10 cellular contexts compared by ENCODE assay signal in the genomic region with DNA sequence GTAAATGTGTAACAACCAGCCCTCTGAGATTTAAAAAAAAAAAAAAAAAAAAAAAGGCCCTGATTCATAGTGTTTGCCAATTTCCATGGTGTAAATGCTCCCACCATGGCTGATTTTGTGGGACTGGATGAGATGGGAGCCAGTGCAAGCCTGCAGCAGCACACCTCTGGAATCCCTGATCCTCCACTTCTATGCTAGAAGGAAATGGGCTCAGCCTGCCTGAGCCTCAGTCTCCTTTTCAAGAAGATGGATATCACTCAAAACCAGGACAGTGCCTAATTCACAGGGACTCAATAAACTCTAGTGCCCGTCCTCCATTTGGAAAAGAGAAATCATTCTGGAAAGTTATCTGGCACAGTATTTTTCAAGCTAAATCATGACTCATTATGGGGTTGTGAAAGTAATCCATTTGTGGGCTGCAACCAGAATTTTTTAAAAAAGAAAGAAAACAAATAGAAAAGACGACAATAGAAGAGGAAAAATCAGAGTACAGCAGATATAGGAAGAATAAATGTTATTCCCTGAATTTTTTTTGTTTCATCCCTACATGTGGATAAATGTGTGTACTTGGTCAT. TPM values are rescaled to one million over a fixed set of nuclear protein-coding genes. Genes with fewer than 3 reads are reported as not detected.
DNase-seq lines count a peak whose midpoint lies in the region; ATAC-seq, FAIRE-seq and TF ChIP-seq lines count a peak whose summit lies in the region.
"Had no signal": no experiment of that assay in that cellular context is flagged by ENCODE, and none has a peak within 500 bp of the region (broad histone marks: within the 10 kb centered on the region; RNA-seq: fewer than 3 reads in every experiment).

No MANE protein-coding gene starts in this region.

- intact Hi-C loops in activated CD4-positive, alpha-beta memory T cell treated with anti-CD3 and anti-CD28 coated beads for 36 hours (cut with micrococcal nuclease) = loop anchor here (2.0 to 5.0 kb wide), 4 partner anchors 13 to 181 kb away; a partner anchor contains a TSS
- intact Hi-C loops in endothelial cell of umbilical vein (cut with micrococcal nuclease) = no loop called here
- intact Hi-C loops in Calu3 (cut with micrococcal nuclease; ENCODE audit: unreplicated experiment) = no loop called here

- no peak overlapping the region for H3K27ac ChIP-seq in endothelial cell of umbilical vein (ENCODE audit: insufficient read depth, low read depth, low read length)

- H3K9me3 ChIP-seq in endothelial cell of umbilical vein (replicated peaks; ENCODE audit: control insufficient read depth, insufficient read depth, low read length) = no peaks in the 10 kb centered on the region

- H3K79me2 ChIP-seq in endothelial cell of umbilical vein (ENCODE audit: control insufficient read depth, insufficient read depth, low read length) = no peaks in the 10 kb centered on the region

- peak overlapping the region; percentile 95 for H3K27ac Mint-ChIP-seq in T-helper 1 cell treated with Interleukin-12 subunit alpha and Interleukin-12 subunit beta and Interleukin-4 antibody, amounts not matched to agents 30 μg/mL and 1 μg/mL, for 36 hours
- peak overlapping the region; percentile 94 for H3K27ac Mint-ChIP-seq in activated CD4-positive, alpha-beta memory T cell treated with anti-CD3 and anti-CD28 coated beads for 36 hours
- peak overlapping the region; percentile 93 for H3K27ac Mint-ChIP-seq in stimulated activated effector memory CD8-positive, alpha-beta T cell treated with anti-CD3 and anti-CD28 coated beads, Interleukin-12 subunit alpha, Interleukin-12 subunit beta, amount 100 ng/mL, for 72 hours
- H3K27ac Mint-ChIP-seq in Calu3 (ENCODE audit: unreplicated experiment) = no peak overlapping the region

- peaks cover 14% of the 10 kb centered on the region for H3K9me3 Mint-ChIP-seq in T-helper 1 cell treated with Interleukin-12 subunit alpha and Interleukin-12 subunit beta and Interleukin-4 antibody, amounts not matched to agents 30 μg/mL and 1 μg/mL, for 36 hours
- H3K9me3 Mint-ChIP-seq in activated CD4-positive, alpha-beta memory T cell treated with anti-CD3 and anti-CD28 coated beads for 36 hours = peaks cover 24% of the 10 kb centered on the region
- peaks cover 5% of the 10 kb centered on the region for H3K9me3 Mint-ChIP-seq in stimulated activated effector memory CD8-positive, alpha-beta T cell treated with anti-CD3 and anti-CD28 coated beads, Interleukin-12 subunit alpha, Interleukin-12 subunit beta, amount 100 ng/mL, for 72 hours
- peaks cover 2% of the 10 kb centered on the region for H3K9me3 Mint-ChIP-seq in Calu3 (ENCODE audit: low read depth, unreplicated experiment)

- ATAC-seq in stimulated activated effector memory CD8-positive, alpha-beta T cell treated with anti-CD3 and anti-CD28 coated beads, Interleukin-12 subunit alpha, Interleukin-12 subunit beta, amount 100 ng/mL, for 72 hours = no peak
- ATAC-seq in GM21717 (IDR thresholded peaks at IDR 0.05; ENCODE audit: unreplicated experiment) = no peak
- no peak for ATAC-seq in GM21390 (IDR thresholded peaks at IDR 0.05; ENCODE audit: unreplicated experiment)

- H2AFZ ChIP-seq in endothelial cell of umbilical vein (ENCODE audit: low read depth, low read length) = no peak overlapping the region

- no peak for TF ChIP-seq POLR2A in endothelial cell of umbilical vein (IDR thresholded peaks at IDR 0.05; ENCODE audit: low read depth, low read length)

- H3K9ac ChIP-seq in endothelial cell of umbilical vein (replicated peaks; ENCODE audit: extremely low read depth, insufficient read depth, low read length) = no peak overlapping the region

- H3K4me1 ChIP-seq in endothelial cell of umbilical vein (ENCODE audit: control insufficient read depth, extremely low read depth, insufficient read depth, low read length) = peaks cover 10% of the 10 kb centered on the region

- peak; percentile 33 for FAIRE-seq in endothelial cell of umbilical vein (lab: Jason Lieb, UNC)

- H3K36me3 ChIP-seq in endothelial cell of umbilical vein (ENCODE audit: control insufficient read depth in 2 of 2, extremely low read depth in 1 of 2, insufficient read depth in 2 of 2, low read length in 2 of 2) = no peaks in the 10 kb centered on the region

- H3K4me1 Mint-ChIP-seq in T-helper 1 cell treated with Interleukin-12 subunit alpha and Interleukin-12 subunit beta and Interleukin-4 antibody, amounts not matched to agents 30 μg/mL and 1 μg/mL, for 36 hours (ENCODE audit: low read depth) = peaks cover 45% of the 10 kb centered on the region
- H3K4me1 Mint-ChIP-seq in activated CD4-positive, alpha-beta memory T cell treated with anti-CD3 and anti-CD28 coated beads for 36 hours (ENCODE audit: low read depth) = peaks cover 78% of the 10 kb centered on the region
- H3K4me1 Mint-ChIP-seq in stimulated activated effector memory CD8-positive, alpha-beta T cell treated with anti-CD3 and anti-CD28 coated beads, Interleukin-12 subunit alpha, Interleukin-12 subunit beta, amount 100 ng/mL, for 72 hours = peaks cover 87% of the 10 kb centered on the region
- peaks cover 11% of the 10 kb centered on the region for H3K4me1 Mint-ChIP-seq in Calu3 (ENCODE audit: low read depth, unreplicated experiment)

- no peaks in the 10 kb centered on the region for H4K20me1 ChIP-seq in endothelial cell of umbilical vein (replicated peaks; ENCODE audit: control insufficient read depth, extremely low read depth, insufficient read depth, low read length)

- no peaks in the 10 kb centered on the region for H3K27me3 Mint-ChIP-seq in T-helper 1 cell treated with Interleukin-12 subunit alpha and Interleukin-12 subunit beta and Interleukin-4 antibody, amounts not matched to agents 30 μg/mL and 1 μg/mL, for 36 hours (ENCODE audit: low read depth)
- H3K27me3 Mint-ChIP-seq in activated CD4-positive, alpha-beta memory T cell treated with anti-CD3 and anti-CD28 coated beads for 36 hours = no peaks in the 10 kb centered on the region
- H3K27me3 Mint-ChIP-seq in Calu3 (ENCODE audit: unreplicated experiment) = peaks cover 6% of the 10 kb centered on the region

- BruUV-seq in endothelial cell of umbilical vein (replicated peaks; lab: Mats Ljungman, UMichigan) = no TSS peak
- no TSS peak for BruUV-seq in Calu3 (replicated peaks; lab: Mats Ljungman, UMichigan)

- peak overlapping the region; percentile 77 for H3K4me3 Mint-ChIP-seq in T-helper 1 cell treated with Interleukin-12 subunit alpha and Interleukin-12 subunit beta and Interleukin-4 antibody, amounts not matched to agents 30 μg/mL and 1 μg/mL, for 36 hours
- H3K4me3 Mint-ChIP-seq in activated CD4-positive, alpha-beta memory T cell treated with anti-CD3 and anti-CD28 coated beads for 36 hours = peak overlapping the region; percentile 76
- peak overlapping the region; percentile 76 for H3K4me3 Mint-ChIP-seq in stimulated activated effector memory CD8-positive, alpha-beta T cell treated with anti-CD3 and anti-CD28 coated beads, Interleukin-12 subunit alpha, Interleukin-12 subunit beta, amount 100 ng/mL, for 72 hours
- H3K4me3 Mint-ChIP-seq in Calu3 (ENCODE audit: low read depth, unreplicated experiment) = no peak overlapping the region

- H3K4me3 ChIP-seq in endothelial cell of umbilical vein (replicated peaks in 1 of 3; ENCODE audit: insufficient read depth in 1 of 3, low read depth in 1 of 3, low read length in 3 of 3) = no peak overlapping the region

- H3K4me2 ChIP-seq in endothelial cell of umbilical vein (ENCODE audit: insufficient read depth, low read length) = no peak overlapping the region

- no peaks in the 10 kb centered on the region for H3K27me3 ChIP-seq in endothelial cell of umbilical vein (ENCODE audit: control insufficient read depth in 2 of 2, insufficient read depth in 2 of 2, low read length in 2 of 2)

- dilution Hi-C loops in endothelial cell of umbilical vein (cut with MboI; ENCODE audit: extremely low pct_ligation_motif_present, low sequenced_read_pairs) = no loop called here

- peaks cover 26% of the 10 kb centered on the region for H3K36me3 Mint-ChIP-seq in T-helper 1 cell treated with Interleukin-12 subunit alpha and Interleukin-12 subunit beta and Interleukin-4 antibody, amounts not matched to agents 30 μg/mL and 1 μg/mL, for 36 hours (ENCODE audit: low read depth)
- peaks cover 28% of the 10 kb centered on the region for H3K36me3 Mint-ChIP-seq in activated CD4-positive, alpha-beta memory T cell treated with anti-CD3 and anti-CD28 coated beads for 36 hours
- H3K36me3 Mint-ChIP-seq in stimulated activated effector memory CD8-positive, alpha-beta T cell treated with anti-CD3 and anti-CD28 coated beads, Interleukin-12 subunit alpha, Interleukin-12 subunit beta, amount 100 ng/mL, for 72 hours = peaks cover 66% of the 10 kb centered on the region
- H3K36me3 Mint-ChIP-seq in Calu3 (ENCODE audit: insufficient read depth, unreplicated experiment) = no peaks in the 10 kb centered on the region

- TF ChIP-seq CTCF in endothelial cell of umbilical vein (IDR thresholded peaks at IDR 0.05; ENCODE audit: extremely low read depth in 1 of 2, insufficient read depth in 1 of 2, low read depth in 1 of 2, low read length in 2 of 2) (no peak), Calu3 (IDR thresholded peaks at IDR 0.05; ENCODE audit: unreplicated experiment) (no peak)

- CTCF ChIA-PET in activated CD4-positive, alpha-beta memory T cell treated with anti-CD3 and anti-CD28 coated beads for 36 hours (lab: Charles Lee) = interaction anchor here (0.7 to 3.1 kb wide), 11 partner anchors 8 to 119 kb away, joined by 3 to 17 read pairs (median 4); a partner anchor contains a TSS
- CTCF ChIA-PET in endothelial cell of umbilical vein (lab: Charles Lee) (interaction anchor here (1.0 to 1.4 kb wide), 2 partner anchors 9 to 36 kb away, joined by 3 read pairs; no protein-coding TSS in a partner anchor), Calu3 (lab: Charles Lee) (interaction anchor here (1.5 kb wide), 1 partner anchor 9 kb away, joined by 4 read pairs; no protein-coding TSS in a partner anchor)

- DNase-seq in T-helper 1 cell = no peak
- no peak for DNase-seq in activated CD4-positive, alpha-beta memory T cell treated with anti-CD3 and anti-CD28 coated beads for 36 hours
- no peak for DNase-seq in endothelial cell of umbilical vein (ENCODE audit: low read depth, low spot score)
- no peak for DNase-seq in stimulated activated effector memory CD8-positive, alpha-beta T cell treated with anti-CD3 and anti-CD28 coated beads, Interleukin-12 subunit alpha, Interleukin-12 subunit beta, amount 100 ng/mL, for 72 hours (ENCODE audit: low spot score in 2 of 2)
- DNase-seq in Calu3 = no peak
- DNase-seq: hippocampal formation, NCI-H1694 had no signal

- no peaks in the 10 kb centered on the region for H3K9me1 ChIP-seq in endothelial cell of umbilical vein (replicated peaks; ENCODE audit: control insufficient read depth, extremely low read depth, insufficient read depth, low read length)

- POLR2A ChIA-PET in activated CD4-positive, alpha-beta memory T cell treated with anti-CD3 and anti-CD28 coated beads for 36 hours (lab: Charles Lee) = interaction anchor here (0.8 to 9.1 kb wide), 5 partner anchors 9 to 181 kb away, joined by 3 to 114 read pairs (median 17); a partner anchor contains a TSS
- POLR2A ChIA-PET in endothelial cell of umbilical vein (lab: Charles Lee) = no interaction called here

RNA-seq across cellular contexts. Expression of a gene that starts 34.2 kb away (rescaled TPM):
- 100 to 1,000 TPM; 109 to 112 TPM for total RNA-seq in activated CD4-positive, alpha-beta memory T cell treated with anti-CD3 and anti-CD28 coated beads for 36 hours
- total RNA-seq in endothelial cell of umbilical vein = 2.9 and 5.5 TPM in 2 replicates
- 5.3 and 6.1 TPM in 2 replicates for polyA plus RNA-seq in endothelial cell of umbilical vein
- 3.0 and 3.1 TPM in 2 replicates for polyA plus RNA-seq in endothelial cell of umbilical vein (2011; cell fraction: cytosol; rRNA removed)
- 1.4 and 2.0 TPM in 2 replicates for polyA plus RNA-seq in endothelial cell of umbilical vein (2011; cell fraction: nucleus; rRNA removed)
- 8.0 and 10.9 TPM in 2 replicates for polyA plus RNA-seq in endothelial cell of umbilical vein (2012)
- polyA minus RNA-seq in endothelial cell of umbilical vein = 8.1 and 10.6 TPM in 2 replicates
- polyA minus RNA-seq in endothelial cell of umbilical vein (2011; cell fraction: cytosol; rRNA and poly(A)+ RNA removed) = not detected
- polyA minus RNA-seq in endothelial cell of umbilical vein (2011; cell fraction: nucleus; rRNA and poly(A)+ RNA removed) = 1.5 and 5.3 TPM in 2 replicates
- total RNA-seq in Calu3 (2022) = 2.4 and 3.3 TPM in 2 replicates

Comparison
In these comparisons a context has a peak if more than half of its experiments do, and no peak if none do; other contexts are left out.
1. RNA of a gene that starts 34.2 kb away (total RNA-seq): 109 to 112 TPM in activated CD4-positive, alpha-beta memory T cell treated with anti-CD3 and anti-CD28 coated beads for 36 hours; 2.9 to 5.5 TPM in endothelial cell of umbilical vein and 2.4 to 3.3 TPM in Calu3; every median in the first group is over 10 times any median in the second.